18 cellular contexts compared by ENCODE assay signal in genomic region chr1:173529106-173529505, GRCh38. TPM values are rescaled to one million over a fixed set of nuclear protein-coding genes. Genes with fewer than 3 reads are reported as not detected.
DNase-seq lines count a peak whose midpoint lies in the region; ATAC-seq, FAIRE-seq and TF ChIP-seq lines count a peak whose summit lies in the region.
"Had no signal": no experiment of that assay in that cellular context is flagged by ENCODE, and none has a peak within 500 bp of the region (broad histone marks: within the 10 kb centered on the region; RNA-seq: fewer than 3 reads in every experiment).

No MANE protein-coding gene starts in this region.

- no peak for TF ChIP-seq CTCF in HEK293 (tag by site-specific recombination; IDR thresholded peaks at IDR 0.05)
- TF ChIP-seq CTCF in smooth muscle cell (IDR thresholded peaks at IDR 0.05; ENCODE audit: borderline replicate concordance, insufficient read depth, poor library complexity, severe bottlenecking): no peak
- no peak for TF ChIP-seq CTCF in upper lobe of left lung (IDR thresholded peaks at IDR 0.05)
- no peak for TF ChIP-seq CTCF in lower lobe of right lung (IDR thresholded peaks at IDR 0.05)

- POLR2A ChIA-PET in HEK293 (lab: Yijun Ruan, JAX): no interaction called here
- POLR2A ChIA-PET in T-cell (lab: Charles Lee): no interaction called here

- H3K9me3 ChIP-seq in HEK293 (ENCODE audit: control insufficient read depth, insufficient read depth, low read depth, low read length) (no peaks in the 10 kb centered on the region), smooth muscle cell (replicated peaks; ENCODE audit: low read depth) (no peaks in the 10 kb centered on the region), upper lobe of left lung (no peaks in the 10 kb centered on the region), lower lobe of right lung (no peaks in the 10 kb centered on the region)
- H3K9me3 ChIP-seq: SJCRH30 had no signal

- TF ChIP-seq EP300 in upper lobe of left lung (IDR thresholded peaks at IDR 0.05): no peak

- H3K79me2 ChIP-seq in smooth muscle cell (ENCODE audit: low read depth): no peaks in the 10 kb centered on the region

- intact Hi-C loops in lower lobe of right lung (cut with DNase I): no loop called here

- no peaks in the 10 kb centered on the region for H3K36me3 ChIP-seq in HEK293 (ENCODE audit: control insufficient read depth in 2 of 2, insufficient read depth in 1 of 2, low read length in 2 of 2)
- H3K36me3 ChIP-seq in smooth muscle cell (ENCODE audit: low read depth): no peaks in the 10 kb centered on the region
- H3K36me3 ChIP-seq in upper lobe of left lung: no peaks in the 10 kb centered on the region
- no peaks in the 10 kb centered on the region for H3K36me3 ChIP-seq in lower lobe of right lung
- H3K36me3 ChIP-seq: SJCRH30 had no signal

- H3K27me3 ChIP-seq in smooth muscle cell (ENCODE audit: low read depth) (no peaks in the 10 kb centered on the region), upper lobe of left lung (no peaks in the 10 kb centered on the region), lower lobe of right lung (ENCODE audit: low read depth) (no peaks in the 10 kb centered on the region)
- H3K27me3 ChIP-seq: SJCRH30 had no signal

- peaks cover 39 to 49% (median 40%) of the 10 kb centered on the region in 3 donors for H3K4me1 Mint-ChIP-seq in T-cell

- H3K27ac ChIP-seq in HEK293 (ENCODE audit: extremely low read depth, low read depth, low read length): no peak overlapping the region
- no peak overlapping the region for H3K27ac ChIP-seq in smooth muscle cell (ENCODE audit: low read depth)
- no peak overlapping the region for H3K27ac ChIP-seq in upper lobe of left lung
- no peak overlapping the region for H3K27ac ChIP-seq in lower lobe of right lung
- H3K27ac ChIP-seq: SJCRH30 had no signal

- ATAC-seq in T-cell (replicated peaks in 1 of 4): no peak
- no peak for ATAC-seq in upper lobe of left lung (ENCODE audit: low FRiP score in 2 of 2)
- ATAC-seq in lower lobe of right lung: no peak

- DNase-seq in T-cell (no peak), amniotic epithelial cell (ENCODE audit: low read depth) (peak; percentile 66), smooth muscle cell (lab: John Stamatoyannopoulos, UW; ENCODE audit: unreplicated experiment) (no peak), upper lobe of left lung (no peak), GM12891 (ENCODE audit: insufficient read length, low spot score) (no peak), lower lobe of right lung (no peak), NCI-H1105 (lab: John Stamatoyannopoulos, UW) (no peak)
- DNase-seq: CD4-positive, alpha-beta T cell; DND-41; NCI-H1092; NCI-H2029 treated with DMSO at 0.1 percent for 48 hours; NCI-H524 treated with DMSO at 0.1 percent for 48 hours; SJCRH30 had no signal

- peak overlapping the region; percentile 56 for H3K4me2 ChIP-seq in smooth muscle cell

- H2AFZ ChIP-seq in smooth muscle cell (ENCODE audit: low read depth): peak overlapping the region; percentile 59

- no peaks in the 10 kb centered on the region for H3K9me3 Mint-ChIP-seq in T-cell
- H3K9me3 Mint-ChIP-seq: CD4-positive, alpha-beta T cell; IgD-negative memory B cell had no signal

- no peaks in the 10 kb centered on the region for H4K20me1 ChIP-seq in smooth muscle cell (ENCODE audit: low read depth)

- TF ChIP-seq POLR2A in upper lobe of left lung (IDR thresholded peaks at IDR 0.05): no peak
- TF ChIP-seq POLR2A in GM12891 (IDR thresholded peaks at IDR 0.05; ENCODE audit: low read depth, low read length): no peak

- H3K27me3 Mint-ChIP-seq in T-cell: no peaks in the 10 kb centered on the region
- H3K27me3 Mint-ChIP-seq: CD4-positive, alpha-beta T cell; IgD-negative memory B cell had no signal

- FAIRE-seq in GM12891 (lab: Jason Lieb, UNC): no peak
- FAIRE-seq: GM12892, H54, RCC 7860 had no signal

- H3K27ac Mint-ChIP-seq in T-cell: peak overlapping the region; percentile 46 to 50
- H3K27ac Mint-ChIP-seq: CD4-positive, alpha-beta T cell had no signal

- H3K4me1 ChIP-seq in HEK293 (ENCODE audit: control insufficient read depth, insufficient read depth, low read length) (no peaks in the 10 kb centered on the region), smooth muscle cell (ENCODE audit: low read depth) (peaks cover 27% of the 10 kb centered on the region), upper lobe of left lung (no peaks in the 10 kb centered on the region), lower lobe of right lung (no peaks in the 10 kb centered on the region)
- H3K4me1 ChIP-seq: SJCRH30 had no signal

- CTCF ChIA-PET in HEK293 (lab: Yijun Ruan, JAX): no interaction called here
- CTCF ChIA-PET in T-cell (lab: Charles Lee): no interaction called here

- H3K4me3 ChIP-seq in HEK293 (ENCODE audit: low read depth, low read length) (no peak overlapping the region), smooth muscle cell (no peak overlapping the region), upper lobe of left lung (no peak overlapping the region), lower lobe of right lung (no peak overlapping the region)
- H3K4me3 ChIP-seq: SJCRH30 had no signal

- H3K9ac ChIP-seq in smooth muscle cell (ENCODE audit: low read depth): no peak overlapping the region

- no peak overlapping the region for H3K4me3 Mint-ChIP-seq in T-cell
- H3K4me3 Mint-ChIP-seq: CD4-positive, alpha-beta T cell; IgD-negative memory B cell had no signal

- no peaks in the 10 kb centered on the region for H3K36me3 Mint-ChIP-seq in T-cell
- H3K36me3 Mint-ChIP-seq: IgD-negative memory B cell had no signal

- no peaks in the 10 kb centered on the region for H3F3A ChIP-seq in smooth muscle cell (ENCODE audit: low read depth)

- WGBS in smooth muscle cell (ENCODE audit: low lambda C conversion rate): 24% methylated on average over 4 of the region's 4 CpGs
- WGBS in upper lobe of left lung, 2 donors: 63 to 66% methylated on average over 4 of the region's 4 CpGs

TF ChIP-seq in HEK293, 187 proteins besides CTCF, POLR2A, EP300 and RAD21:
- 0 out of 2 replicates have a peak, but pooled peaks have one; percentile 35 for TF ChIP-seq PRDM1 (tag by site-specific recombination; IDR thresholded peaks at IDR 0.05)
- no peak for TF ChIP-seq ZNF366 (tag by site-specific recombination; conservative IDR thresholded peaks at IDR 0.05)

TF ChIP-seq in GM12891, 5 proteins besides CTCF, POLR2A, EP300 and RAD21:
- TF ChIP-seq POU2F2 (IDR thresholded peaks at IDR 0.05; ENCODE audit: low read depth, low read length) (no peak), PAX5 (IDR thresholded peaks at IDR 0.05; ENCODE audit: insufficient read depth, low read length, severe bottlenecking) (no peak), POLR2AphosphoS5 (IDR thresholded peaks at IDR 0.05; ENCODE audit: low read depth, low read length) (no peak), TAF1 (IDR thresholded peaks at IDR 0.05; ENCODE audit: low read depth, low read length) (no peak), SPI1 (IDR thresholded peaks at IDR 0.05; ENCODE audit: low read depth, low read length) (no peak)

RNA-seq across cellular contexts. Expression of gene PRDX6, which starts 52.0 kb away (rescaled TPM):
- total RNA-seq in T-cell: 100 to 1,000 TPM in 2 of 5 donors, 10 to 100 TPM in 3; 70.7 to 108 (median 98.3) TPM
- total RNA-seq in smooth muscle cell: 657 and 689 TPM in 2 replicates
- 484 and 526 TPM in 2 replicates for polyA plus RNA-seq in smooth muscle cell
- total RNA-seq in upper lobe of left lung: 100 to 1,000 TPM in 5 of 6 donors, 10 to 100 TPM in 1; 94.3 to 330 (median 212) TPM
- polyA plus RNA-seq in GM12891 (2012; ENCODE audit: low read depth, missing spikeins): 78.0 TPM
- total RNA-seq in lower lobe of right lung: 187 TPM
